Comparison of ENCODE assay signal across 18 cellular contexts in genomic region chr1:200131551-200132125, GRCh38.
A peak's percentile ranks its signal among the peaks of the same experiment; 100 is the strongest.
DNase-seq lines count a peak whose midpoint lies in the region; ATAC-seq and TF ChIP-seq lines count a peak whose summit lies in the region.
"Had no signal": no experiment of that assay in that cellular context is flagged by ENCODE, and none has a peak within 500 bp of the region (broad histone marks: within the 10 kb centered on the region; RNA-seq: fewer than 3 reads in every experiment).

No MANE protein-coding gene starts in this region.

- 0 out of 2 replicates have a peak, but pooled peaks have one; percentile 27 for TF ChIP-seq CTCF in HFFc6 (IDR thresholded peaks at IDR 0.05)
- no peak for TF ChIP-seq CTCF in progenitor cell of endocrine pancreas (IDR thresholded peaks at IDR 0.05; ENCODE audit: unreplicated experiment)

- H3K4me3 Mint-ChIP-seq in HFFc6: no peak overlapping the region
- no peak overlapping the region for H3K4me3 Mint-ChIP-seq in progenitor cell of endocrine pancreas (ENCODE audit: low read depth)
- H3K4me3 Mint-ChIP-seq: activated CD4-positive, alpha-beta memory T cell treated with anti-CD3 and anti-CD28 coated beads, Interleukin-2, amount 10 ng/mL, durations not matched to agents 7 days and 5 days; brain; CD4-positive, CD25-positive, alpha-beta regulatory T cell; IgD-negative memory B cell; neural progenitor cell had no signal

- H3K27ac Mint-ChIP-seq in HFFc6 (no peak overlapping the region), progenitor cell of endocrine pancreas (peak overlapping the region; percentile 60)
- H3K27ac Mint-ChIP-seq: activated CD4-positive, alpha-beta memory T cell treated with anti-CD3 and anti-CD28 coated beads, Interleukin-2, amount 10 ng/mL, durations not matched to agents 7 days and 5 days; brain; neural progenitor cell had no signal

- H3K4me1 Mint-ChIP-seq in HFFc6 (ENCODE audit: low read depth) (peaks cover 16% of the 10 kb centered on the region), progenitor cell of endocrine pancreas (ENCODE audit: low read depth) (peaks cover 22% of the 10 kb centered on the region)

- H3K9me3 Mint-ChIP-seq in HFFc6: no peaks in the 10 kb centered on the region
- no peaks in the 10 kb centered on the region for H3K9me3 Mint-ChIP-seq in progenitor cell of endocrine pancreas (ENCODE audit: low read depth)
- H3K9me3 Mint-ChIP-seq: activated CD4-positive, alpha-beta memory T cell treated with anti-CD3 and anti-CD28 coated beads, Interleukin-2, amount 10 ng/mL, durations not matched to agents 7 days and 5 days; brain; CD4-positive, CD25-positive, alpha-beta regulatory T cell; IgD-negative memory B cell; neural progenitor cell had no signal

- H3K27me3 Mint-ChIP-seq in HFFc6 (ENCODE audit: insufficient read depth) (peaks cover 2% of the 10 kb centered on the region; the same call in 1 of the 2 replicates), progenitor cell of endocrine pancreas (no peaks in the 10 kb centered on the region)
- H3K27me3 Mint-ChIP-seq: brain had no signal

- DNase-seq in HFFc6: peak; percentile 30
- peak; percentile 77 for DNase-seq in RPMI7951 (ENCODE audit: low read depth)
- peak; percentile 74 for DNase-seq in iris pigment epithelial cell (ENCODE audit: low read depth)
- DNase-seq in progenitor cell of endocrine pancreas (ENCODE audit: low spot score, unreplicated experiment): no peak
- DNase-seq in AG08395 (ENCODE audit: low spot score): no peak
- no peak for DNase-seq in medulla oblongata (ENCODE audit: extremely low spot score)
- DNase-seq: activated CD4-positive, alpha-beta memory T cell treated with anti-CD3 and anti-CD28 coated beads, Interleukin-2, amount 10 ng/mL, durations not matched to agents 7 days and 5 days; activated effector memory CD4-positive, alpha-beta T cell treated with anti-CD3 and anti-CD28 coated beads, Interleukin-2, amount 50 U/mL, for 16 hours; CD4-positive, CD25-positive, alpha-beta regulatory T cell; NCI-H1436 treated with DMSO at 0.1 percent for 48 hours; NCI-H526; sigmoid colon; T1000 had no signal

- H3K36me3 Mint-ChIP-seq in HFFc6 (ENCODE audit: low read depth) (no peaks in the 10 kb centered on the region; the same call in 1 of the 2 replicates), progenitor cell of endocrine pancreas (ENCODE audit: insufficient read depth) (peaks cover 1% of the 10 kb centered on the region)
- H3K36me3 Mint-ChIP-seq: brain; CD4-positive, CD25-positive, alpha-beta regulatory T cell; IgD-negative memory B cell; neural progenitor cell had no signal

- ATAC-seq in HG03280 (IDR thresholded peaks at IDR 0.05; ENCODE audit: unreplicated experiment): no peak
- ATAC-seq: Right ventricle myocardium inferior had no signal

Comparison
In these comparisons a context has a peak if more than half of its experiments do, and no peak if none do; other contexts are left out.
1. DNase-seq: peak in HFFc6 (single experiment), RPMI7951 (single experiment) and iris pigment epithelial cell (single experiment); none in progenitor cell of endocrine pancreas (single experiment), AG08395 (single experiment) and medulla oblongata (single experiment).